7 cellular contexts compared by ENCODE assay signal in the genomic region with DNA sequence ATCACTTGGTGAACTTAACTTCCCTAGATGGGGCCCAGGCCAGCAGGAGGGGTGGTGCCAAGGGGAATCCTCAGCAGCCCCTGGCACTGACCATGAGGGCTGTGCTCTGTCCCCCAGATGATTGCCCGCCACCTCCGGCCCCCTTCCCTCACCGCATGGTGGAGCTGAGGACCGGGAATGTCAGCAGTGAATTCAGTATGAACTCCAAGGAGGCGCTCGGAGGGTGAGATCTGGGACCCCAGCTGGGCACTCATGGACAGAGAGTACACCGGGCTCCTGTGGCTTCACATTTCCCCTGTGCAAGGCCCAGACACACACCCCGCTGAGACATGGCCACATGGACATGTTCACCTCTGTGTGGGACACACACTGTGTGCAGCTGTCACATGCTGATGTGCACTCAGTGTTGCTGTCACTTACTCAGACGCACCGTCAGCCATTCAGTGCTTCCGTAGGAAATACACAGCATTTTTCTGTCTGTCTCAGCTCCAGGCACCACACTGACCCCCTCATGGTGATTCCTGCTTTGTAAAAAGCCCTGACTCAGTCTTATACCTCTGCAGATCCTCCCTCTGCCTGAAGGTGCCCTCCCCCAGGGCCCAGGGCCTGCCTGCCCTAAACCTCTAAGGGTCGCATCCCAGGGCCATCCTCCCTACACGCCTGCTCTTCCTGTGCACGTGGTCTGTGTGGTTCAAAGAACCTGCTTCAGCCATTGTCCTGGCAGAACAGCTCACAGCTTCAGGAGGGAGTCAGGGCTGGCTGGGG. TPM values are rescaled to one million over a fixed set of nuclear protein-coding genes. Genes with fewer than 3 reads are reported as not detected.
DNase-seq lines count a peak whose midpoint lies in the region; ATAC-seq and TF ChIP-seq lines count a peak whose summit lies in the region.
"Had no signal": no experiment of that assay in that cellular context is flagged by ENCODE, and none has a peak within 500 bp of the region (broad histone marks: within the 10 kb centered on the region; RNA-seq: fewer than 3 reads in every experiment).

No MANE protein-coding gene starts in this region.

- no peak overlapping the region for H3K9ac ChIP-seq in MM.1S (ENCODE audit: low read length)

- H3K36me3 ChIP-seq in MM.1S (replicated peaks; ENCODE audit: insufficient read depth, low read length) = no peaks in the 10 kb centered on the region
- H3K36me3 ChIP-seq: gastroesophageal sphincter had no signal

- no peaks in the 10 kb centered on the region for H3K9me2 ChIP-seq in MM.1S (replicated peaks; ENCODE audit: insufficient read depth, low read length)

- H3F3A ChIP-seq in MM.1S (ENCODE audit: insufficient read depth, low read length) = no peaks in the 10 kb centered on the region

- intact Hi-C loops in posterior vena cava (cut with DNase I) = loop anchor here (2.0 to 5.0 kb wide), 3 partner anchors 139 to 209 kb away; no protein-coding TSS in a partner anchor

- ATAC-seq in HG03571 (IDR thresholded peaks at IDR 0.05; ENCODE audit: unreplicated experiment) = no peak

- TF ChIP-seq CTCF in MM.1S (IDR thresholded peaks at IDR 0.05; ENCODE audit: low read length) = no peak
- peak; percentile 18 for TF ChIP-seq CTCF in cardiac fibroblast (IDR thresholded peaks at IDR 0.05; ENCODE audit: low read depth, low read length)

- H4K20me1 ChIP-seq in MM.1S (ENCODE audit: insufficient read depth, low read length) = no peaks in the 10 kb centered on the region

- H3K27ac ChIP-seq in MM.1S (ENCODE audit: low read length) = no peak overlapping the region

- no peak overlapping the region for H2AFZ ChIP-seq in MM.1S (ENCODE audit: low read length)

- H3K79me2 ChIP-seq in MM.1S (ENCODE audit: low read length) = no peaks in the 10 kb centered on the region

- DNase-seq in MM.1S (peak; percentile 66), cardiac fibroblast (ENCODE audit: low read depth in 2 of 2) (peak in 1 of 2 donors; percentile 54), posterior vena cava (ENCODE audit: low spot score) (peak; percentile 64), T-helper 2 cell (no peak), DMS114 treated with DMSO at 0.1 percent for 48 hours (lab: John Stamatoyannopoulos, UW; ENCODE audit: unreplicated experiment) (no peak)

- H3K9me3 ChIP-seq in MM.1S (replicated peaks; ENCODE audit: insufficient read depth, low read length) = no peaks in the 10 kb centered on the region
- H3K9me3 ChIP-seq: gastroesophageal sphincter had no signal

- H3K27me3 ChIP-seq in MM.1S (replicated peaks; ENCODE audit: insufficient read depth, low read length) = no peaks in the 10 kb centered on the region; the same call in 1 of the 2 replicates
- H3K27me3 ChIP-seq: gastroesophageal sphincter had no signal

- H3K4me2 ChIP-seq in MM.1S (ENCODE audit: low read depth, low read length) = peak overlapping the region; percentile 56

- H3K4me3 ChIP-seq in MM.1S (ENCODE audit: low read length) = no peak overlapping the region
- H3K4me3 ChIP-seq in cardiac fibroblast (replicated peaks in 1 of 2; ENCODE audit: low read depth in 2 of 2, low read length in 2 of 2) = no peak overlapping the region

- H3K4me1 ChIP-seq in MM.1S (ENCODE audit: low read length) = peaks cover 17% of the 10 kb centered on the region

RNA-seq across cellular contexts. Expression of a gene that starts 4.4 kb away (rescaled TPM):
- total RNA-seq in posterior vena cava = not detected

RNA-seq across cellular contexts. Expression of a gene that starts 21.9 kb away (rescaled TPM):
- total RNA-seq in posterior vena cava = 1 to 10 TPM; 2.8 to 5.0 TPM

RNA-seq across cellular contexts. Expression of a gene that starts 46.8 kb away (rescaled TPM):
- total RNA-seq in posterior vena cava = 1 to 10 TPM in 1 of 2 donors, under 1 TPM in 1; 0.90 to 1.0 TPM

RNA-seq across cellular contexts. Expression of a gene that starts 46.9 kb away (rescaled TPM):
- under 1 TPM; 0.14 to 0.19 TPM for total RNA-seq in posterior vena cava

Comparison
In these comparisons a context has a peak if more than half of its experiments do, and no peak if none do; other contexts are left out.
1. DNase-seq: peak in MM.1S (single experiment) and posterior vena cava (single experiment); none in T-helper 2 cell (0 of 5) and DMS114 treated with DMSO at 0.1 percent for 48 hours (single experiment).